In the genomic region with DNA sequence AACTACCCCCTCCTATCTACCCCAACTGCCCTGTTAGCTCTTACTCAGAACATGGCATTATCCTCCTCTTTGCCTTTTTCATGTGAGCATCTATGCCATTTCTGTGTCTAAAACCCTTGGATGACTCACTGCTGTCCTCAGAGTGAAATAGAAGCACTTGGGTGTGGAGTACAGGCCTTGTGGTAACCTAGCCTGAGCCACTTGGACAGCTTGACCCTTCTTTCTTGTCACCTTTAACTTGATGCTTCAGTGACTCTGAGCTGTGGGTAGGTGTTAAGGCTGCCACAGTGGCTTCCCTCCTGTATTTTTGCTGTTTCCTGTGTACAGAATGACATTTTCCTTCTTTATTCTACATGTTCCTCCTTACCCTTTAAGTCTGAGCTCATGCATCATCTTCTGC, we compare ENCODE assay signal across 21 cellular contexts.
"Had no signal": no experiment of that assay in that cellular context is flagged by ENCODE, and none has a peak within 500 bp of the region (broad histone marks: within the 10 kb centered on the region; RNA-seq: fewer than 3 reads in every experiment).

No MANE protein-coding gene starts in this region.

- H3K27me3 Mint-ChIP-seq: central memory CD8-positive, alpha-beta T cell; naive thymus-derived CD4-positive, alpha-beta T cell; progenitor cell of endocrine pancreas; stimulated activated naive B cell treated with anti-CD40 and anti-IgM and Interleukin-4, amounts not matched to agents 10 μg/mL and 1 μg/mL and 100 μg/mL, for 72 hours had no signal

- H3K36me3 Mint-ChIP-seq: activated naive CD4-positive, alpha-beta T cell treated with anti-CD3 and anti-CD28 coated beads, Interleukin-2, amount 50 U/mL, for 72 hours; naive thymus-derived CD4-positive, alpha-beta T cell; stimulated activated naive B cell treated with anti-CD40 and anti-IgM and Interleukin-4, amounts not matched to agents 10 μg/mL and 1 μg/mL and 100 μg/mL, for 72 hours had no signal

- H3K36me3 ChIP-seq: breast epithelium, esophagus muscularis mucosa, left ventricle myocardium inferior, sigmoid colon, stomach, tibial artery had no signal

- H3K4me3 Mint-ChIP-seq: activated T-cell treated with anti-CD3 and anti-CD28 coated beads, Interleukin-2, amount 50 U/mL, for 72 hours; central memory CD8-positive, alpha-beta T cell; naive thymus-derived CD4-positive, alpha-beta T cell; stimulated activated naive B cell treated with anti-CD40 and anti-IgM and Interleukin-4, amounts not matched to agents 10 μg/mL and 1 μg/mL and 100 μg/mL, for 72 hours had no signal

- ATAC-seq: activated naive CD4-positive, alpha-beta T cell treated with anti-CD3 and anti-CD28 coated beads, Interleukin-2, amount 50 U/mL, for 72 hours; activated T-cell treated with anti-CD3 and anti-CD28 coated beads, Interleukin-2, amount 50 U/mL, for 72 hours; naive thymus-derived CD4-positive, alpha-beta T cell had no signal

- H3K4me1 ChIP-seq: breast epithelium, left ventricle myocardium inferior, sigmoid colon, stomach, tibial artery had no signal

- H3K4me3 ChIP-seq: breast epithelium, esophagus muscularis mucosa, left ventricle myocardium inferior, sigmoid colon, smooth muscle cell, stomach, tibial artery had no signal

- H3K4me2 ChIP-seq: smooth muscle cell had no signal

- H3K4me1 Mint-ChIP-seq: central memory CD8-positive, alpha-beta T cell; naive thymus-derived CD4-positive, alpha-beta T cell; stimulated activated naive B cell treated with anti-CD40 and anti-IgM and Interleukin-4, amounts not matched to agents 10 μg/mL and 1 μg/mL and 100 μg/mL, for 72 hours had no signal

- DNase-seq: activated CD4-positive, alpha-beta T cell treated with anti-CD3 and anti-CD28 coated beads for 4 hours; activated CD4-positive, alpha-beta T cell treated with anti-CD3 and anti-CD28 coated beads, Interleukin-2, amount 50 U/mL, for 4 hours; activated naive CD4-positive, alpha-beta T cell; activated T-cell treated with anti-CD3 and anti-CD28 coated beads for 4 hours; activated T-cell treated with anti-CD3 and anti-CD28 coated beads, Interleukin-2, amount 50 U/mL, for 72 hours; dermis blood vessel endothelial cell; effector CD4-positive, alpha-beta T cell; kidney glomerular epithelial cell; left ventricle myocardium inferior; naive thymus-derived CD4-positive, alpha-beta T cell; sigmoid colon; stimulated activated CD4-positive, alpha-beta T cell treated with anti-CD3 and anti-CD28 coated beads, Interleukin-2, amount 100 ng/mL, for 24 hours; stimulated activated naive B cell treated with anti-CD40 and anti-IgM and Interleukin-4, amounts not matched to agents 10 μg/mL and 1 μg/mL and 100 μg/mL, for 72 hours; stomach; tibial artery had no signal

- H3K27me3 ChIP-seq: breast epithelium, esophagus muscularis mucosa, sigmoid colon, stomach, tibial artery had no signal

- H3K27ac ChIP-seq: breast epithelium, left ventricle myocardium inferior, sigmoid colon, stomach, tibial artery had no signal

- H3K9me3 ChIP-seq: esophagus muscularis mucosa, sigmoid colon had no signal

- H3K27ac Mint-ChIP-seq: activated T-cell treated with anti-CD3 and anti-CD28 coated beads, Interleukin-2, amount 50 U/mL, for 72 hours; naive thymus-derived CD4-positive, alpha-beta T cell; progenitor cell of endocrine pancreas; stimulated activated naive B cell treated with anti-CD40 and anti-IgM and Interleukin-4, amounts not matched to agents 10 μg/mL and 1 μg/mL and 100 μg/mL, for 72 hours had no signal
